32 cellular contexts compared by ENCODE assay signal in the genomic region with DNA sequence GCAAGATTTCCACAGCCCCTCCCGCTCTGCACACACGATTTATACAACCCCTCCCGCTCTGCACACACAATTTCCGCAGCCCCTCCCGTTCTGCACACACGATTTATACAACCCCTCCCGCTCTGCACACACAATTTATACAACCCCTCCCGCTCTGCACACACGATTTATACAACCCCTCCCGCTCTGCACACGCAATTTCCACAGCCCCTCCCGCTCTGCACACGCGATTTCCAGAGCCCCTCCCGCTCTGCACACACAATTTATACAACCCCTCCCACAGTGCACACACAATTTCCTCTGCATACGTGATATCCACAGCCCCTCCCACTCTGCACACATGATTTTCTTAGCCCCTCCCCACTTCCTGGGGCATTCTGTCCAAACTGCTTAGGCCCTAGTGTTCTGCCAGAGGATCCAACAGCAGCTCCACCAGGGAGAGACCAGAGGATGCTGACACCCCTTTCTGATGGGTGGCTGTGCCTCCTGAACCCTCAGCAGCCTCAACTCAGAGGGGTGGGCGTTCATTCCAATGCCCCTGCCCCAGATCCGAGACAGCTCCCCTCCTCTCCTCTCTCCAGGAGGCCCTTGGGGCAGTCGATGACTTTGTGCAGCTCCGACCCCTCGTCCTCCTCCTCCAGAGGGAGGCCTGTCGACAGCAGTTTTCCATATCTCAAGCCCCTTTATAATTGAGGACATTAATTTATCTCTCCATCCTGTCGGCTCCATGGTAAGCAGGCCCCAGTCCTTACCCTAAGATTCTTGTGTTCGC.
DNase-seq lines count a peak whose midpoint lies in the region; ATAC-seq and TF ChIP-seq lines count a peak whose summit lies in the region.
"Had no signal": no experiment of that assay in that cellular context is flagged by ENCODE, and none has a peak within 500 bp of the region (broad histone marks: within the 10 kb centered on the region; RNA-seq: fewer than 3 reads in every experiment).

No MANE protein-coding gene starts in this region.

- peak overlapping the region; percentile 70 for H3K27ac Mint-ChIP-seq in Calu3 (ENCODE audit: unreplicated experiment)
- no peak overlapping the region for H3K27ac Mint-ChIP-seq in stimulated activated memory B cell treated with anti-CD40 and anti-IgM and Interleukin-4, amounts not matched to agents 10 μg/mL and 1 μg/mL and 100 μg/mL, for 72 hours
- H3K27ac Mint-ChIP-seq: activated CD8-positive, alpha-beta memory T cell treated with anti-CD3 and anti-CD28 coated beads, Interleukin-2, amount 10 ng/mL, durations not matched to agents 7 days and 5 days; naive thymus-derived CD4-positive, alpha-beta T cell had no signal

- no peaks in the 10 kb centered on the region for H3K27me3 Mint-ChIP-seq in Calu3 (ENCODE audit: unreplicated experiment)
- peaks cover 20% of the 10 kb centered on the region for H3K27me3 Mint-ChIP-seq in stimulated activated memory B cell treated with anti-CD40 and anti-IgM and Interleukin-4, amounts not matched to agents 10 μg/mL and 1 μg/mL and 100 μg/mL, for 72 hours
- H3K27me3 Mint-ChIP-seq: activated CD8-positive, alpha-beta memory T cell treated with anti-CD3 and anti-CD28 coated beads, Interleukin-2, amount 10 ng/mL, durations not matched to agents 7 days and 5 days had no signal

- peaks cover 5% of the 10 kb centered on the region for H3K36me3 Mint-ChIP-seq in Calu3 (ENCODE audit: insufficient read depth, unreplicated experiment)
- H3K36me3 Mint-ChIP-seq in stimulated activated memory B cell treated with anti-CD40 and anti-IgM and Interleukin-4, amounts not matched to agents 10 μg/mL and 1 μg/mL and 100 μg/mL, for 72 hours, result no peaks in the 10 kb centered on the region
- H3K36me3 Mint-ChIP-seq: activated CD8-positive, alpha-beta memory T cell treated with anti-CD3 and anti-CD28 coated beads, Interleukin-2, amount 10 ng/mL, durations not matched to agents 7 days and 5 days; naive thymus-derived CD4-positive, alpha-beta T cell had no signal

- no peak overlapping the region for H3K4me3 ChIP-seq in vagina
- H3K4me3 ChIP-seq: ascending aorta, coronary artery, GM12878, lower lobe of right lung, psoas muscle, transverse colon had no signal

- DNase-seq in DMS79 treated with DMSO at 0.1 percent for 48 hours (lab: John Stamatoyannopoulos, UW) (peak; percentile 7), DMS79 (lab: John Stamatoyannopoulos, UW) (no peak), Calu3 (no peak), NCI-H2171 (lab: John Stamatoyannopoulos, UW) (peak; percentile 14), SK-N-DZ (ENCODE audit: low spot score) (peak; percentile 53), vagina (ENCODE audit: extremely low spot score in 2 of 2) (no peak)
- DNase-seq: activated CD4-positive, alpha-beta T cell treated with anti-CD3 and anti-CD28 coated beads, Interleukin-2, amount 50 U/mL, for 4 hours; activated CD8-positive, alpha-beta memory T cell treated with anti-CD3 and anti-CD28 coated beads, Interleukin-2, amount 10 ng/mL, durations not matched to agents 7 days and 5 days; activated T-cell treated with anti-CD3 and anti-CD28 coated beads, Interleukin-2, amount 50 U/mL, for 4 hours; C1 segment of cervical spinal cord; caudate nucleus; effector CD8-positive, alpha-beta T cell; EL; hypothalamus; KBM-7; lower lobe of right lung; naive thymus-derived CD4-positive, alpha-beta T cell; NCI-H187 treated with DMSO at 0.1 percent for 48 hours; NCI-H226; nucleus accumbens; psoas muscle; stimulated activated CD4-positive, alpha-beta T cell treated with anti-CD3 and anti-CD28 coated beads, Interleukin-4, amount 100 ng/mL, for 24 hours; T-helper 2 cell had no signal

- BruUV-seq in Calu3 (replicated peaks; lab: Mats Ljungman, UMichigan), result no TSS peak

- H3K27ac ChIP-seq in vagina, result no peak overlapping the region
- H3K27ac ChIP-seq: 22Rv1, ascending aorta, coronary artery, epithelial cell of prostate, lower lobe of right lung, psoas muscle, transverse colon had no signal

- ATAC-seq in stimulated activated memory B cell treated with anti-CD40 and anti-IgM and Interleukin-4, amounts not matched to agents 10 μg/mL and 1 μg/mL and 100 μg/mL, for 72 hours, result no peak
- no peak for ATAC-seq in HG03571 (IDR thresholded peaks at IDR 0.05; ENCODE audit: unreplicated experiment)
- ATAC-seq: activated CD4-positive, CD25-positive, alpha-beta regulatory T cell treated with anti-CD3 and anti-CD28 coated beads, Interleukin-2, amount 50 U/mL, for 24 hours; activated CD8-positive, alpha-beta memory T cell treated with anti-CD3 and anti-CD28 coated beads, Interleukin-2, amount 10 ng/mL, durations not matched to agents 7 days and 5 days; activated T-cell treated with anti-CD3 and anti-CD28 coated beads, Interleukin-2, amount 50 U/mL, for 4 hours; GM12878; lower lobe of right lung; naive thymus-derived CD4-positive, alpha-beta T cell; psoas muscle had no signal

- no peak overlapping the region for H3K4me3 Mint-ChIP-seq in Calu3 (ENCODE audit: low read depth, unreplicated experiment)
- no peak overlapping the region for H3K4me3 Mint-ChIP-seq in stimulated activated memory B cell treated with anti-CD40 and anti-IgM and Interleukin-4, amounts not matched to agents 10 μg/mL and 1 μg/mL and 100 μg/mL, for 72 hours
- H3K4me3 Mint-ChIP-seq: activated CD8-positive, alpha-beta memory T cell treated with anti-CD3 and anti-CD28 coated beads, Interleukin-2, amount 10 ng/mL, durations not matched to agents 7 days and 5 days; activated T-cell treated with anti-CD3 and anti-CD28 coated beads, Interleukin-2, amount 50 U/mL, for 4 hours; naive thymus-derived CD4-positive, alpha-beta T cell had no signal

- no peaks in the 10 kb centered on the region for H3K27me3 ChIP-seq in vagina
- H3K27me3 ChIP-seq: ascending aorta had no signal

- H3K4me1 Mint-ChIP-seq in Calu3 (ENCODE audit: low read depth, unreplicated experiment), result no peaks in the 10 kb centered on the region
- H3K4me1 Mint-ChIP-seq in stimulated activated memory B cell treated with anti-CD40 and anti-IgM and Interleukin-4, amounts not matched to agents 10 μg/mL and 1 μg/mL and 100 μg/mL, for 72 hours, result no peaks in the 10 kb centered on the region
- H3K4me1 Mint-ChIP-seq: activated CD8-positive, alpha-beta memory T cell treated with anti-CD3 and anti-CD28 coated beads, Interleukin-2, amount 10 ng/mL, durations not matched to agents 7 days and 5 days; naive thymus-derived CD4-positive, alpha-beta T cell had no signal

- H3K9me3 Mint-ChIP-seq in Calu3 (ENCODE audit: low read depth, unreplicated experiment), result peaks cover 11% of the 10 kb centered on the region
- peaks cover 5% of the 10 kb centered on the region for H3K9me3 Mint-ChIP-seq in stimulated activated memory B cell treated with anti-CD40 and anti-IgM and Interleukin-4, amounts not matched to agents 10 μg/mL and 1 μg/mL and 100 μg/mL, for 72 hours
- H3K9me3 Mint-ChIP-seq: activated T-cell treated with anti-CD3 and anti-CD28 coated beads, Interleukin-2, amount 50 U/mL, for 4 hours had no signal

- TF ChIP-seq CTCF in Calu3 (IDR thresholded peaks at IDR 0.05; ENCODE audit: unreplicated experiment) (no peak), vagina (IDR thresholded peaks at IDR 0.05) (no peak)

- no peaks in the 10 kb centered on the region for H3K9me3 ChIP-seq in vagina
- H3K9me3 ChIP-seq: ascending aorta, lower lobe of right lung, psoas muscle, transverse colon had no signal

- TF ChIP-seq POLR2A in vagina (IDR thresholded peaks at IDR 0.05), result no peak

- CTCF ChIA-PET in Calu3 (lab: Charles Lee), result no interaction called here

- H3K4me1 ChIP-seq in vagina, result no peaks in the 10 kb centered on the region
- H3K4me1 ChIP-seq: lower lobe of right lung, psoas muscle, transverse colon had no signal

- intact Hi-C loops in Calu3 (cut with micrococcal nuclease; ENCODE audit: unreplicated experiment) (no loop called here), vagina (cut with DNase I) (no loop called here)

- H3K36me3 ChIP-seq in vagina, result no peaks in the 10 kb centered on the region
- H3K36me3 ChIP-seq: ascending aorta, lower lobe of right lung, transverse colon had no signal

Comparison
In these comparisons a context has a peak if more than half of its experiments do, and no peak if none do; other contexts are left out.
1. DNase-seq: peak in DMS79 treated with DMSO at 0.1 percent for 48 hours (single experiment), NCI-H2171 (single experiment) and SK-N-DZ (single experiment); none in DMS79 (single experiment), Calu3 (single experiment) and vagina (0 of 2).